8 cellular contexts compared by ENCODE assay signal in the genomic region with DNA sequence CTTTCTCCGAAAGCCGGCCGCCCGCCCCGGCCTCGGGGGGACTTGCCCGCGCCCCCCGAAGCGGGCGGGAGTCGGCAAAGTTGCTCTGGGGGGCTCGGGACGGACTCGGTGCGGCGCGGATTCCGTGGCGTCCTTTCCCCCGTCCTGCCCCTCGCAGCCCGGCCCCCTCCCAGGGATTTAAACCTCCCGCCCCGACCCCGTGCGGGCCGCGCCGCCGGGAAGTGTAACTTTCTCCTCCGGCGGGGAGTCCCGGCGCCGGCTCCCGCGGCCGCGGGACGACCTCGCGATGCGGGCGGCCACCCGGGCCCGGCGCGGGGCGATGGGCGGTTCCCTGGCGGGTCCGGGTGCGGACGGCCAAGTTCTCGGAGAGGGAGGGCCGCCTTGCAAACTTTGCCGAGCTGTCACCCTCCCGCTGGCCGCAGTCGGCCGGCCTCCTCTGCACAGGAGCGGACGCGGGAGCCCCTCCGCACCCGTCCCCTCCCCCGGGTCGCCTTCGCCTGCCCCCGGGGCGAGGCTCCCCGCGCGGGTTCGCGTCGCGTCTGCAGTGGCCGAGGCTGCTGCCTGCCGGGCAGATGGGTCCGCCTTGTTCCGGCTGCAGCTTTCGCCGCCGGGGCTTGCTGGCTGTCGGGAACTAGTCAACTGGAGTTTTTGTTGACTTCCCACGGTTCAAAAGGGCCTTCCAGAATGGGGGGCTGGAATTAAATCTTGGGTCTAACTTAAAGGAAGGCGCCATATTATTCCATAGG. TPM values are rescaled to one million over a fixed set of nuclear protein-coding genes. Genes with fewer than 3 reads are reported as not detected.
A peak's percentile ranks its signal among the peaks of the same experiment; 100 is the strongest.
DNase-seq lines count a peak whose midpoint lies in the region; ATAC-seq lines count a peak whose summit lies in the region.

No MANE protein-coding gene starts in this region.

- CTCF ChIA-PET in activated CD8-positive, alpha-beta T cell treated with anti-CD3 and anti-CD28 coated beads, Interleukin-2, amount 10 ng/mL, durations not matched to agents 7 days and 5 days (lab: Charles Lee): interaction anchor here (0.7 kb wide), 1 partner anchor 16 kb away, joined by 3 read pairs; no protein-coding TSS in a partner anchor

- H3K9me3 ChIP-seq in HUES6 (ENCODE audit: control insufficient read depth, insufficient read depth, low read depth, low read length): no peaks in the 10 kb centered on the region
- H3K9me3 ChIP-seq in muscle layer of colon (ENCODE audit: low read length): no peaks in the 10 kb centered on the region
- no peaks in the 10 kb centered on the region for H3K9me3 ChIP-seq in thymus (ENCODE audit: control insufficient read depth)

- H3K4me1 ChIP-seq in HUES6 (ENCODE audit: control insufficient read depth, insufficient read depth, low read length) (peaks cover 42% of the 10 kb centered on the region), muscle layer of colon (ENCODE audit: insufficient read depth, low read length) (peaks cover 23% of the 10 kb centered on the region), thymus (ENCODE audit: control insufficient read depth, insufficient read depth, low read length) (peaks cover 2% of the 10 kb centered on the region)

- peaks cover 25% of the 10 kb centered on the region for H3K36me3 Mint-ChIP-seq in activated CD8-positive, alpha-beta T cell treated with anti-CD3 and anti-CD28 coated beads, Interleukin-2, amount 10 ng/mL, durations not matched to agents 7 days and 5 days (ENCODE audit: low read depth)

- H3K4me1 Mint-ChIP-seq in activated CD8-positive, alpha-beta T cell treated with anti-CD3 and anti-CD28 coated beads, Interleukin-2, amount 10 ng/mL, durations not matched to agents 7 days and 5 days (ENCODE audit: low read depth): peaks cover 37% of the 10 kb centered on the region

- H3K9ac ChIP-seq in HUES6 (ENCODE audit: low read length) (peak overlapping the region; percentile 72), muscle layer of colon (ENCODE audit: low read length) (peak overlapping the region; percentile 68)

- DNase-seq in CD1c-positive myeloid dendritic cell (ENCODE audit: extremely low spot score): peak; percentile 40
- peak; percentile 47 for DNase-seq in activated CD8-positive, alpha-beta T cell treated with anti-CD3 and anti-CD28 coated beads, Interleukin-2, amount 10 ng/mL, durations not matched to agents 7 days and 5 days
- no peak for DNase-seq in epithelial cell of prostate (ENCODE audit: low read depth, low spot score)
- DNase-seq in H4 (ENCODE audit: low spot score): no peak
- no peak for DNase-seq in SK-N-DZ (ENCODE audit: low spot score)

- WGBS in thymus: under 1% methylated on average over 89 of the region's 89 CpGs

- H3K4me3 ChIP-seq in HUES6 (ENCODE audit: low read depth, low read length) (peak overlapping the region; percentile 92), muscle layer of colon (ENCODE audit: low read depth in 1 of 2, low read length in 2 of 2) (peak overlapping the region; percentile 91 to 96), thymus (ENCODE audit: low read length) (peak overlapping the region; percentile 87)

- POLR2A ChIA-PET in activated CD8-positive, alpha-beta T cell treated with anti-CD3 and anti-CD28 coated beads, Interleukin-2, amount 10 ng/mL, durations not matched to agents 7 days and 5 days (lab: Charles Lee): interaction anchor here (0.9 to 1.8 kb wide), 3 partner anchors 11 to 82 kb away, joined by 3 to 4 read pairs (median 4); a partner anchor contains a TSS

- no peaks in the 10 kb centered on the region for H3K9me3 Mint-ChIP-seq in activated CD8-positive, alpha-beta T cell treated with anti-CD3 and anti-CD28 coated beads, Interleukin-2, amount 10 ng/mL, durations not matched to agents 7 days and 5 days (ENCODE audit: insufficient read depth)

- peaks cover 22% of the 10 kb centered on the region for H3K27me3 Mint-ChIP-seq in activated CD8-positive, alpha-beta T cell treated with anti-CD3 and anti-CD28 coated beads, Interleukin-2, amount 10 ng/mL, durations not matched to agents 7 days and 5 days (ENCODE audit: low read depth)

- peaks cover 5% of the 10 kb centered on the region; the same call in 1 of the 2 replicates for H3K27me3 ChIP-seq in HUES6 (ENCODE audit: control insufficient read depth, insufficient read depth, low read length)
- H3K27me3 ChIP-seq in muscle layer of colon (ENCODE audit: control insufficient read depth in 1 of 2, insufficient read depth in 2 of 2, low read length in 2 of 2): no peaks in the 10 kb centered on the region
- no peaks in the 10 kb centered on the region for H3K27me3 ChIP-seq in thymus (ENCODE audit: control insufficient read depth, insufficient read depth)

- H3K4me3 Mint-ChIP-seq in activated CD8-positive, alpha-beta T cell treated with anti-CD3 and anti-CD28 coated beads, Interleukin-2, amount 10 ng/mL, durations not matched to agents 7 days and 5 days: peak overlapping the region; percentile 84

- peak overlapping the region; percentile 75 for H3K27ac Mint-ChIP-seq in activated CD8-positive, alpha-beta T cell treated with anti-CD3 and anti-CD28 coated beads, Interleukin-2, amount 10 ng/mL, durations not matched to agents 7 days and 5 days

- peaks cover 3% of the 10 kb centered on the region; the same call in 1 of the 2 replicates for H3K36me3 ChIP-seq in HUES6 (ENCODE audit: control insufficient read depth, insufficient read depth, low read length)
- no peaks in the 10 kb centered on the region for H3K36me3 ChIP-seq in muscle layer of colon (ENCODE audit: insufficient read depth, low read length)
- H3K36me3 ChIP-seq in thymus (ENCODE audit: control insufficient read depth, insufficient read depth): no peaks in the 10 kb centered on the region

- ATAC-seq in activated CD8-positive, alpha-beta T cell treated with anti-CD3 and anti-CD28 coated beads, Interleukin-2, amount 10 ng/mL, durations not matched to agents 7 days and 5 days: no peak

- peak overlapping the region; percentile 13; the same call in 1 of the 2 replicates for H3K27ac ChIP-seq in HUES6 (ENCODE audit: low read depth, low read length)
- H3K27ac ChIP-seq in epithelial cell of prostate: peak overlapping the region; percentile 73
- H3K27ac ChIP-seq in muscle layer of colon (ENCODE audit: low read depth, low read length): peak overlapping the region; percentile 91
- peak overlapping the region; percentile 92 for H3K27ac ChIP-seq in thymus (ENCODE audit: low read depth)

RNA-seq across cellular contexts. Expression of a gene that starts 0.8 kb away (rescaled TPM):
- 10 to 100 TPM; 22.0 to 24.4 TPM for total RNA-seq in activated CD8-positive, alpha-beta T cell treated with anti-CD3 and anti-CD28 coated beads, Interleukin-2, amount 10 ng/mL, durations not matched to agents 7 days and 5 days
- polyA plus RNA-seq in thymus: 21.4 TPM
- total RNA-seq in H4 (2014; rRNA removed; shearing (Covaris generic)): 6.4 and 9.6 TPM in 2 replicates
- polyA plus RNA-seq in SK-N-DZ (2014; cell fraction: cytosol; rRNA removed): 51.4 and 62.6 TPM in 2 replicates
- polyA plus RNA-seq in SK-N-DZ (2014; cell fraction: nucleus; rRNA removed): 33.8 and 57.4 TPM in 2 replicates

RNA-seq across cellular contexts. Expression of a gene that starts 40.9 kb away (rescaled TPM):
- total RNA-seq in activated CD8-positive, alpha-beta T cell treated with anti-CD3 and anti-CD28 coated beads, Interleukin-2, amount 10 ng/mL, durations not matched to agents 7 days and 5 days: 10 to 100 TPM; 60.4 to 63.9 TPM
- polyA plus RNA-seq in thymus: 40.3 TPM
- total RNA-seq in H4 (2014; rRNA removed; shearing (Covaris generic)): 84.3 and 93.3 TPM in 2 replicates
- 56.8 and 57.7 TPM in 2 replicates for polyA plus RNA-seq in SK-N-DZ (2014; cell fraction: cytosol; rRNA removed)
- polyA plus RNA-seq in SK-N-DZ (2014; cell fraction: nucleus; rRNA removed): 37.1 and 55.5 TPM in 2 replicates

Comparison
In these comparisons a context has a peak if more than half of its experiments do, and no peak if none do; other contexts are left out.
1. DNase-seq: peak in CD1c-positive myeloid dendritic cell (single experiment) and activated CD8-positive, alpha-beta T cell treated with anti-CD3 and anti-CD28 coated beads, Interleukin-2, amount 10 ng/mL, durations not matched to agents 7 days and 5 days (single experiment); none in epithelial cell of prostate (single experiment), H4 (single experiment) and SK-N-DZ (single experiment).
2. H3K27ac ChIP-seq: peak in every context shown above with its lines; median percentile 92 in thymus; 91 in muscle layer of colon; 73 in epithelial cell of prostate; 13 in HUES6.
3. Peak in every context shown above with its lines, with median percentiles within 50 percentile points of each other: H3K4me3 ChIP-seq.